In genomic region chr12:56551070-56551469, GRCh38 we compare ENCODE assay signal across 31 cellular contexts.
"Had no signal": no experiment of that assay in that cellular context is flagged by ENCODE, and none has a peak within 500 bp of the region (broad histone marks: within the 10 kb centered on the region; RNA-seq: fewer than 3 reads in every experiment).

No MANE protein-coding gene starts in this region.

- H3K4me1 Mint-ChIP-seq: neural crest cell; stimulated activated memory B cell treated with anti-CD40 and anti-IgM and Interleukin-4, amounts not matched to agents 10 μg/mL and 1 μg/mL and 100 μg/mL, for 72 hours; stimulated activated naive CD8-positive, alpha-beta T cell treated with anti-CD3 and anti-CD28 coated beads, Interleukin-15, amount 100 ng/mL, for 72 hours had no signal

- DNase-seq: naive thymus-derived CD8-positive, alpha-beta T cell; nephron progenitor cell; nucleus accumbens; ovary; posterior cingulate gyrus; psoas muscle; right cardiac atrium; right lobe of liver; sigmoid colon; small intestine; stimulated activated CD4-positive, alpha-beta T cell treated with anti-CD3 and anti-CD28 coated beads, Interleukin-15, amount 100 ng/mL, for 24 hours; stimulated activated CD4-positive, alpha-beta T cell treated with anti-CD3 and anti-CD28 coated beads, Interleukin-2, amount 100 ng/mL, for 24 hours; stimulated activated CD4-positive, alpha-beta T cell treated with anti-CD3 and anti-CD28 coated beads, Interleukin-2, amount 100 ng/mL, for 48 hours; stimulated activated CD4-positive, alpha-beta T cell treated with anti-CD3 and anti-CD28 coated beads, Interleukin-4, amount 100 ng/mL, for 24 hours; stimulated activated naive CD4-positive, alpha-beta T cell; stimulated activated naive CD8-positive, alpha-beta T cell treated with anti-CD3 and anti-CD28 coated beads, Interleukin-15, amount 100 ng/mL, for 72 hours; stimulated activated naive CD8-positive, alpha-beta T cell treated with anti-CD3 and anti-CD28 coated beads, Interleukin-15, Interleukin-2, amounts not matched to agents 100 U/mL and 50 U/mL, for 24 hours; substantia nigra; testis; tibial artery; transverse colon; upper lobe of right lung; uterus had no signal

- H3K36me3 Mint-ChIP-seq: natural killer cell treated with Interleukin-12 subunit alpha and Interleukin-12 subunit beta and Interleukin-15 and Interleukin-18, amount 100 ng/mL, for 72 hours; stimulated activated memory B cell treated with anti-CD40 and anti-IgM and Interleukin-4, amounts not matched to agents 10 μg/mL and 1 μg/mL and 100 μg/mL, for 72 hours had no signal

- H3K4me3 Mint-ChIP-seq: naive thymus-derived CD8-positive, alpha-beta T cell; natural killer cell treated with Interleukin-12 subunit alpha and Interleukin-12 subunit beta and Interleukin-15 and Interleukin-18, amount 100 ng/mL, for 72 hours; nephron progenitor cell; neural crest cell; stimulated activated memory B cell treated with anti-CD40 and anti-IgM and Interleukin-4, amounts not matched to agents 10 μg/mL and 1 μg/mL and 100 μg/mL, for 72 hours; stimulated activated naive CD8-positive, alpha-beta T cell treated with anti-CD3 and anti-CD28 coated beads, Interleukin-15, amount 100 ng/mL, for 72 hours; type B pancreatic cell had no signal

- H3K27me3 Mint-ChIP-seq: naive thymus-derived CD8-positive, alpha-beta T cell; natural killer cell treated with Interleukin-12 subunit alpha and Interleukin-12 subunit beta and Interleukin-15 and Interleukin-18, amount 100 ng/mL, for 72 hours; progenitor cell of endocrine pancreas; stimulated activated memory B cell treated with anti-CD40 and anti-IgM and Interleukin-4, amounts not matched to agents 10 μg/mL and 1 μg/mL and 100 μg/mL, for 72 hours; stimulated activated naive CD8-positive, alpha-beta T cell treated with anti-CD3 and anti-CD28 coated beads, Interleukin-15, amount 100 ng/mL, for 72 hours; type B pancreatic cell had no signal

- H3K36me3 ChIP-seq: neutrophil, ovary, right lobe of liver, transverse colon, uterus had no signal

- H3K4me3 ChIP-seq: ovary, psoas muscle, right lobe of liver, sigmoid colon, suprapubic skin, testis, tibial artery, transverse colon, upper lobe of right lung, uterus had no signal

- H3K27ac ChIP-seq: neutrophil, ovary, parathyroid adenoma, psoas muscle, right lobe of liver, sigmoid colon, suprapubic skin, testis, tibial artery, transverse colon, upper lobe of right lung, uterus had no signal

- H3K27me3 ChIP-seq: neutrophil, ovary, right lobe of liver, sigmoid colon, suprapubic skin, testis, tibial artery, transverse colon, upper lobe of right lung, uterus had no signal

- H3K9me3 ChIP-seq: neutrophil, ovary, psoas muscle, right lobe of liver, sigmoid colon, suprapubic skin, testis, tibial artery, transverse colon, upper lobe of right lung, uterus had no signal

- H3K9ac ChIP-seq: parathyroid adenoma had no signal

- ATAC-seq: naive thymus-derived CD8-positive, alpha-beta T cell; natural killer cell treated with Interleukin-12 subunit alpha and Interleukin-12 subunit beta and Interleukin-15 and Interleukin-18, amount 100 ng/mL, for 72 hours; psoas muscle; right cardiac atrium; right lobe of liver; stimulated activated memory B cell treated with anti-CD40 and anti-IgM and Interleukin-4, amounts not matched to agents 10 μg/mL and 1 μg/mL and 100 μg/mL, for 72 hours; stimulated activated naive CD8-positive, alpha-beta T cell treated with anti-CD3 and anti-CD28 coated beads, Interleukin-15, amount 100 ng/mL, for 72 hours; stimulated activated naive CD8-positive, alpha-beta T cell treated with anti-CD3 and anti-CD28 coated beads, Interleukin-15, Interleukin-2, amounts not matched to agents 100 U/mL and 50 U/mL, for 24 hours; upper lobe of right lung had no signal

- H3K9me3 Mint-ChIP-seq: naive thymus-derived CD8-positive, alpha-beta T cell; natural killer cell treated with Interleukin-12 subunit alpha and Interleukin-12 subunit beta and Interleukin-15 and Interleukin-18, amount 100 ng/mL, for 72 hours; nephron progenitor cell; neural crest cell; stimulated activated memory B cell treated with anti-CD40 and anti-IgM and Interleukin-4, amounts not matched to agents 10 μg/mL and 1 μg/mL and 100 μg/mL, for 72 hours; stimulated activated naive CD8-positive, alpha-beta T cell treated with anti-CD3 and anti-CD28 coated beads, Interleukin-15, amount 100 ng/mL, for 72 hours; type B pancreatic cell had no signal

- H3K27ac Mint-ChIP-seq: naive thymus-derived CD8-positive, alpha-beta T cell; natural killer cell treated with Interleukin-12 subunit alpha and Interleukin-12 subunit beta and Interleukin-15 and Interleukin-18, amount 100 ng/mL, for 72 hours; nephron progenitor cell; progenitor cell of endocrine pancreas; stimulated activated memory B cell treated with anti-CD40 and anti-IgM and Interleukin-4, amounts not matched to agents 10 μg/mL and 1 μg/mL and 100 μg/mL, for 72 hours; stimulated activated naive CD8-positive, alpha-beta T cell treated with anti-CD3 and anti-CD28 coated beads, Interleukin-15, amount 100 ng/mL, for 72 hours; type B pancreatic cell had no signal

- H2AFZ ChIP-seq: parathyroid adenoma had no signal

- H3K4me1 ChIP-seq: parathyroid adenoma, psoas muscle, right lobe of liver, sigmoid colon, suprapubic skin, upper lobe of right lung, uterus had no signal

- FAIRE-seq: small intestine had no signal
